8 cellular contexts compared by ENCODE assay signal in genomic region chr3:128383316-128384235, GRCh38.
DNase-seq lines count a peak whose midpoint lies in the region; ATAC-seq and TF ChIP-seq lines count a peak whose summit lies in the region.

No MANE protein-coding gene starts in this region.

- no peaks in the 10 kb centered on the region for H3K27me3 ChIP-seq in CD8-positive, alpha-beta T cell (ENCODE audit: insufficient read depth, low read length)
- H3K27me3 ChIP-seq in psoas muscle (ENCODE audit: insufficient read depth in 3 of 3, low read length in 2 of 3), result no peaks in the 10 kb centered on the region

- no peaks in the 10 kb centered on the region for H3K4me1 ChIP-seq in CD8-positive, alpha-beta T cell (ENCODE audit: insufficient read depth, low read length)
- peaks cover 63% of the 10 kb centered on the region for H3K4me1 ChIP-seq in psoas muscle

- TF ChIP-seq POLR2A in erythroblast (IDR thresholded peaks at IDR 0.05; ENCODE audit: low read length), result no peak

- WGBS in psoas muscle, 3 donors, result 61 to 80% (median 63%) methylated on average over 11 of the region's 11 CpGs

- no peak overlapping the region for H3K4me3 ChIP-seq in CD8-positive, alpha-beta T cell (ENCODE audit: low read depth, low read length)
- H3K4me3 ChIP-seq in psoas muscle, result no peak overlapping the region

- H3K36me3 ChIP-seq in CD8-positive, alpha-beta T cell (ENCODE audit: insufficient read depth, low read length), result no peaks in the 10 kb centered on the region
- H3K36me3 ChIP-seq in psoas muscle (ENCODE audit: insufficient read depth in 1 of 2, low read depth in 1 of 2), result no peaks in the 10 kb centered on the region

- no peak overlapping the region for H3K4me3 Mint-ChIP-seq in CD8-positive, alpha-beta T cell

- no peak for TF ChIP-seq CTCF in CD8-positive, alpha-beta T cell (IDR thresholded peaks at IDR 0.05)
- no peak for TF ChIP-seq CTCF in psoas muscle (IDR thresholded peaks at IDR 0.05)

- peaks cover 26% of the 10 kb centered on the region for H3K36me3 Mint-ChIP-seq in CD8-positive, alpha-beta T cell

- H3K27me3 Mint-ChIP-seq in CD8-positive, alpha-beta T cell (ENCODE audit: low read depth), result no peaks in the 10 kb centered on the region

- POLR2A ChIA-PET in CD8-positive, alpha-beta T cell (lab: Charles Lee), result no interaction called here

- H3K9me3 ChIP-seq in CD8-positive, alpha-beta T cell (ENCODE audit: low read length), result no peaks in the 10 kb centered on the region
- H3K9me3 ChIP-seq in psoas muscle, result no peaks in the 10 kb centered on the region

- intact Hi-C loops in CD8-positive, alpha-beta T cell (cut with DNase I, micrococcal nuclease), result loop anchor here in 1 of 2 experiments (1.0 kb wide), 1 partner anchor 39 kb away; no protein-coding TSS in a partner anchor
- intact Hi-C loops in psoas muscle (cut with DNase I), result no loop called here

- no peaks in the 10 kb centered on the region for H3K4me1 Mint-ChIP-seq in CD8-positive, alpha-beta T cell (ENCODE audit: low read depth)

- peak overlapping the region; percentile 11 for H3K27ac Mint-ChIP-seq in CD8-positive, alpha-beta T cell

- CTCF ChIA-PET in CD8-positive, alpha-beta T cell (lab: Charles Lee), result no interaction called here

- no peaks in the 10 kb centered on the region for H3K9me3 Mint-ChIP-seq in CD8-positive, alpha-beta T cell

- ATAC-seq in CD8-positive, alpha-beta T cell, result peak; percentile 44
- ATAC-seq in psoas muscle (peak; percentile 50 to 70 (median 58)), HG02642 (IDR thresholded peaks at IDR 0.05; ENCODE audit: poor library complexity, unreplicated experiment) (no peak), GM21515 (IDR thresholded peaks at IDR 0.05; ENCODE audit: unreplicated experiment) (no peak)

- no peak for TF ChIP-seq EP300 in Ishikawa (IDR thresholded peaks at IDR 0.05; ENCODE audit: borderline replicate concordance)

- TF ChIP-seq RAD21 in Ishikawa (IDR thresholded peaks at IDR 0.05; ENCODE audit: low read depth), result no peak; the same call in 1 of the 2 replicates

- peak in 5 of 7 experiments; percentile 24 to 83 (median 35) for DNase-seq in CD8-positive, alpha-beta T cell
- DNase-seq in UCSD-AML1 (lab: John Stamatoyannopoulos, UW; ENCODE audit: unreplicated experiment) (peak; percentile 44), erythroblast (lab: John Stamatoyannopoulos, UW) (peak; percentile 89 to 96), psoas muscle (peak; percentile 79 to 89), GM19238 (ENCODE audit: insufficient read length, low spot score) (no peak)

- H3K27ac ChIP-seq in CD8-positive, alpha-beta T cell (ENCODE audit: low read depth, low read length), result no peak overlapping the region
- peak overlapping the region; percentile 16 for H3K27ac ChIP-seq in psoas muscle

TF ChIP-seq in Ishikawa, 13 proteins besides CTCF, POLR2A, EP300 and RAD21:
- TF ChIP-seq NFIC (IDR thresholded peaks at IDR 0.05), result peak; percentile 96
- TF ChIP-seq MAX (IDR thresholded peaks at IDR 0.05), result peak; percentile 30; the same call in 1 of the 2 replicates
- TF ChIP-seq ZBTB7A (IDR thresholded peaks at IDR 0.05; ENCODE audit: low read depth), result no peak
- TF ChIP-seq TEAD4 (IDR thresholded peaks at IDR 0.05), result no peak
- no peak for TF ChIP-seq TCF12 (IDR thresholded peaks at IDR 0.05; ENCODE audit: low read depth)
- TF ChIP-seq CREB1 (IDR thresholded peaks at IDR 0.05; ENCODE audit: low read depth), result no peak
- no peak for TF ChIP-seq REST (IDR thresholded peaks at IDR 0.05; ENCODE audit: low read depth)

Comparison
In these comparisons a context has a peak if more than half of its experiments do, and no peak if none do; other contexts are left out.
1. ATAC-seq: peak in CD8-positive, alpha-beta T cell (single experiment) and psoas muscle (4 of 4); none in HG02642 (single experiment) and GM21515 (single experiment).